1 cellular context compared by ENCODE assay signal in the genomic region with DNA sequence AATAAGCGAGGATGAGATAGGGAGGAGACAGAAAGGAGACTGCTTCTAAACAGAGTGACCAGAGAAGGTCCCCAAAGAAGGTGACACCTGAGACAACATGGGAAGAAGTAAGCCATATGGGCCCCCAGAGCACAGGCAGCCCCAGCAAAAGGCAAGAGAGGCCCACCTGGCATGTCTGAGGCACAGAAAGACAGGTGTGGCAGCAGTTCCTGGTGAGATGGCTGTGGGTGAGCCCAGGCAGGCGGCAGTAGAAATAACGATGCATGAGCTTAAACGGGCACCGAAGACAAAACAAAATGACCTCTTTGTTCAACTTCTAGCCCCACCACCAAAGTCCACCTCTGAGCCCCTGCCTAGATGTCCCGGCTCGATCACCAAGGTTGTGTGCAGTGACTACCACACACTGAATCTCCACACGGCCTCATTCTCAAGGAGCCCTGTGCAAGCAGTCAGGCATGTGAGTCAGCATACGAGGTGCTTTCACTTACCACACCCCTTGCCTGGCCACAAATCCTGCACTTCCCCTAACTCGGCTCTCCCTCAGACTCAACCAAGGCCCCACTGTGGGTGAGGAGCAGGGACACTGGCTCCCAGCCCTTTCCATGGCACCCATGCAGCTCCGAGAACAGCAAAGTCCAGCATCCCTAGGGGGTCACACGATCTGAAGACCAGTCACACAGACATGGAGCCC.
TF ChIP-seq lines count a peak whose summit lies in the region.

No MANE protein-coding gene starts in this region.

TF ChIP-seq in H1, 55 proteins besides CTCF, POLR2A, EP300 and RAD21:
- no peak for TF ChIP-seq BACH1 (IDR thresholded peaks at IDR 0.05; ENCODE audit: low read length)
- no peak for TF ChIP-seq FOSL1 (IDR thresholded peaks at IDR 0.05; ENCODE audit: insufficient read depth, low read depth, low read length)
- TF ChIP-seq KDM5A (IDR thresholded peaks at IDR 0.05; ENCODE audit: low read length), result no peak
- no peak for TF ChIP-seq TAF1 (IDR thresholded peaks at IDR 0.05; ENCODE audit: low read depth, low read length)
